In genomic region chr7:158934628-158935027, GRCh38 we compare ENCODE assay signal across 38 cellular contexts.
"Had no signal": no experiment of that assay in that cellular context is flagged by ENCODE, and none has a peak within 500 bp of the region (broad histone marks: within the 10 kb centered on the region; RNA-seq: fewer than 3 reads in every experiment).

No MANE protein-coding gene starts in this region.

- H3K27me3 ChIP-seq: ascending aorta, cardiac muscle cell had no signal

- H3K4me3 Mint-ChIP-seq: activated B cell treated with CpG ODN at 0.5 μM for 24 hours; activated CD4-positive, alpha-beta memory T cell treated with anti-CD3 and anti-CD28 coated beads for 36 hours; activated CD4-positive, alpha-beta T cell treated with anti-CD3 and anti-CD28 coated beads, Interleukin-2, amount 10 ng/mL, durations not matched to agents 24 days and 14 days; activated CD8-positive, alpha-beta T cell treated with anti-CD3 and anti-CD28 coated beads for 36 hours; activated naive CD4-positive, alpha-beta T cell treated with anti-CD3 and anti-CD28 coated beads, Interleukin-2, amount 10 ng/mL, durations not matched to agents 7 days and 5 days; activated naive CD4-positive, alpha-beta T cell treated with anti-CD3 and anti-CD28 coated beads, Interleukin-2, amount 50 U/mL, for 24 hours; activated naive CD8-positive, alpha-beta T cell; activated naive CD8-positive, alpha-beta T cell treated with anti-CD3 and anti-CD28 coated beads, Interleukin-2, amount 10 ng/mL, durations not matched to agents 7 days and 5 days; activated naive CD8-positive, alpha-beta T cell treated with anti-CD3 and anti-CD28 coated beads, Interleukin-2, amount 50 U/mL, for 24 hours; activated T-cell treated with anti-CD3 and anti-CD28 coated beads, Interleukin-2, amount 50 U/mL, for 4 hours; activated T-cell treated with anti-CD3 and anti-CD28 coated beads, Interleukin-2, amount 50 U/mL, for 72 hours; activated T-helper 1 cell treated with anti-CD3 and anti-CD28 coated beads, Interleukin-12 subunit alpha, Interleukin-12 subunit beta, Interleukin-2, Interleukin-4 antibody, amounts not matched to agents 30 ng/mL and 10 ng/mL and 1 ng/mL, durations not matched to agents 14 hours and 24 hours and 36 hours; activated T-helper 17 cell treated with anti-CD3 and anti-CD28 coated beads, Interleukin-2, amount 50 U/mL, for 72 hours; brain; central memory CD8-positive, alpha-beta T cell; T-cell; T-helper 1 cell treated with Interleukin-12 subunit alpha and Interleukin-12 subunit beta and Interleukin-4 antibody, amounts not matched to agents 30 μg/mL and 1 μg/mL, for 36 hours; T-helper 2 cell treated with Interferon-gamma antibody and Interleukin-4, amounts not matched to agents 5 μg/mL and 100 μg/mL, for 36 hours had no signal

- H3K27ac Mint-ChIP-seq: activated B cell treated with CpG ODN at 0.5 μM for 24 hours; activated CD4-positive, alpha-beta memory T cell treated with anti-CD3 and anti-CD28 coated beads for 36 hours; activated CD4-positive, alpha-beta T cell treated with anti-CD3 and anti-CD28 coated beads, Interleukin-2, amount 10 ng/mL, durations not matched to agents 24 days and 14 days; activated CD8-positive, alpha-beta T cell treated with anti-CD3 and anti-CD28 coated beads for 36 hours; activated naive CD4-positive, alpha-beta T cell treated with anti-CD3 and anti-CD28 coated beads, Interleukin-2, amount 10 ng/mL, durations not matched to agents 7 days and 5 days; activated naive CD4-positive, alpha-beta T cell treated with anti-CD3 and anti-CD28 coated beads, Interleukin-2, amount 50 U/mL, for 24 hours; activated naive CD8-positive, alpha-beta T cell; activated naive CD8-positive, alpha-beta T cell treated with anti-CD3 and anti-CD28 coated beads, Interleukin-2, amount 10 ng/mL, durations not matched to agents 7 days and 5 days; activated naive CD8-positive, alpha-beta T cell treated with anti-CD3 and anti-CD28 coated beads, Interleukin-2, amount 50 U/mL, for 24 hours; activated T-cell treated with anti-CD3 and anti-CD28 coated beads, Interleukin-2, amount 50 U/mL, for 72 hours; activated T-helper 1 cell treated with anti-CD3 and anti-CD28 coated beads, Interleukin-12 subunit alpha, Interleukin-12 subunit beta, Interleukin-2, Interleukin-4 antibody, amounts not matched to agents 30 ng/mL and 10 ng/mL and 1 ng/mL, durations not matched to agents 14 hours and 24 hours and 36 hours; activated T-helper 17 cell treated with anti-CD3 and anti-CD28 coated beads, Interleukin-2, amount 50 U/mL, for 72 hours; brain; T-cell; T-helper 1 cell treated with Interleukin-12 subunit alpha and Interleukin-12 subunit beta and Interleukin-4 antibody, amounts not matched to agents 30 μg/mL and 1 μg/mL, for 36 hours; T-helper 2 cell treated with Interferon-gamma antibody and Interleukin-4, amounts not matched to agents 5 μg/mL and 100 μg/mL, for 36 hours had no signal

- DNase-seq: activated B cell treated with CpG ODN at 0.5 μM for 24 hours; activated CD4-positive, alpha-beta memory T cell treated with anti-CD3 and anti-CD28 coated beads for 36 hours; activated CD4-positive, alpha-beta T cell treated with anti-CD3 and anti-CD28 coated beads for 4 hours; activated CD4-positive, alpha-beta T cell treated with anti-CD3 and anti-CD28 coated beads, Interleukin-2, amount 10 ng/mL, durations not matched to agents 24 days and 14 days; activated CD4-positive, alpha-beta T cell treated with anti-CD3 and anti-CD28 coated beads, Interleukin-2, amount 50 U/mL, for 1 hour; activated CD4-positive, alpha-beta T cell treated with anti-CD3 and anti-CD28 coated beads, Interleukin-2, amount 50 U/mL, for 4 hours; activated CD4-positive, CD25-positive, alpha-beta regulatory T cell treated with anti-CD3 and anti-CD28 coated beads, Interleukin-2, amount 50 U/mL, for 72 hours; activated CD8-positive, alpha-beta memory T cell treated with anti-CD3 and anti-CD28 coated beads, Interleukin-2, amount 50 U/mL, for 4 hours; activated CD8-positive, alpha-beta T cell treated with anti-CD3 and anti-CD28 coated beads for 36 hours; activated effector memory CD4-positive, alpha-beta T cell treated with Interleukin-2 at 50 U/mL for 16 hours; activated gamma-delta T cell; activated naive CD4-positive, alpha-beta T cell treated with anti-CD3 and anti-CD28 coated beads, Interleukin-2, amount 10 ng/mL, durations not matched to agents 7 days and 5 days; activated naive CD4-positive, alpha-beta T cell treated with Interleukin-2 at 50 U/mL for 16 hours; activated naive CD8-positive, alpha-beta T cell treated with anti-CD3 and anti-CD28 coated beads, Interleukin-2, amount 10 ng/mL, durations not matched to agents 7 days and 5 days; activated naive CD8-positive, alpha-beta T cell treated with anti-CD3 and anti-CD28 coated beads, Interleukin-2, amount 50 U/mL, for 24 hours; activated T-cell treated with anti-CD3 and anti-CD28 coated beads for 4 hours; activated T-cell treated with anti-CD3 and anti-CD28 coated beads, Interleukin-2, amount 50 U/mL, for 1 hour; activated T-cell treated with anti-CD3 and anti-CD28 coated beads, Interleukin-2, amount 50 U/mL, for 4 hours; activated T-cell treated with anti-CD3 and anti-CD28 coated beads, Interleukin-2, amount 50 U/mL, for 72 hours; amygdala; anterior cingulate cortex; caudate nucleus; T-cell; T-helper 2 cell; T-helper 9 cell had no signal

- FAIRE-seq: bronchial epithelial cell, TTC549 had no signal

- ATAC-seq: activated CD8-positive, alpha-beta T cell treated with anti-CD3 and anti-CD28 coated beads for 36 hours; activated naive CD8-positive, alpha-beta T cell treated with anti-CD3 and anti-CD28 coated beads, Interleukin-2, amount 50 U/mL, for 24 hours; activated T-cell treated with anti-CD3 and anti-CD28 coated beads, Interleukin-2, amount 50 U/mL, for 4 hours; activated T-cell treated with anti-CD3 and anti-CD28 coated beads, Interleukin-2, amount 50 U/mL, for 72 hours; activated T-helper 17 cell treated with anti-CD3 and anti-CD28 coated beads, Interleukin-2, amount 50 U/mL, for 72 hours; T-cell had no signal

- H3K4me3 ChIP-seq: ascending aorta, cardiac muscle cell had no signal

- H3K4me1 Mint-ChIP-seq: activated B cell treated with CpG ODN at 0.5 μM for 24 hours; activated CD4-positive, alpha-beta T cell treated with anti-CD3 and anti-CD28 coated beads, Interleukin-2, amount 10 ng/mL, durations not matched to agents 24 days and 14 days; activated naive CD4-positive, alpha-beta T cell treated with anti-CD3 and anti-CD28 coated beads, Interleukin-2, amount 10 ng/mL, durations not matched to agents 7 days and 5 days; activated naive CD4-positive, alpha-beta T cell treated with anti-CD3 and anti-CD28 coated beads, Interleukin-2, amount 50 U/mL, for 24 hours; activated naive CD8-positive, alpha-beta T cell treated with anti-CD3 and anti-CD28 coated beads, Interleukin-2, amount 10 ng/mL, durations not matched to agents 7 days and 5 days; activated naive CD8-positive, alpha-beta T cell treated with anti-CD3 and anti-CD28 coated beads, Interleukin-2, amount 50 U/mL, for 24 hours; activated T-helper 17 cell treated with anti-CD3 and anti-CD28 coated beads, Interleukin-2, amount 50 U/mL, for 72 hours; brain; central memory CD8-positive, alpha-beta T cell; T-cell had no signal

- H3K27me3 Mint-ChIP-seq: activated B cell treated with CpG ODN at 0.5 μM for 24 hours; activated CD4-positive, alpha-beta memory T cell treated with anti-CD3 and anti-CD28 coated beads for 36 hours; activated CD4-positive, alpha-beta T cell treated with anti-CD3 and anti-CD28 coated beads, Interleukin-2, amount 10 ng/mL, durations not matched to agents 24 days and 14 days; activated CD8-positive, alpha-beta T cell treated with anti-CD3 and anti-CD28 coated beads for 36 hours; activated naive CD4-positive, alpha-beta T cell treated with anti-CD3 and anti-CD28 coated beads, Interleukin-2, amount 10 ng/mL, durations not matched to agents 7 days and 5 days; activated naive CD4-positive, alpha-beta T cell treated with anti-CD3 and anti-CD28 coated beads, Interleukin-2, amount 50 U/mL, for 24 hours; activated naive CD8-positive, alpha-beta T cell; activated naive CD8-positive, alpha-beta T cell treated with anti-CD3 and anti-CD28 coated beads, Interleukin-2, amount 10 ng/mL, durations not matched to agents 7 days and 5 days; activated naive CD8-positive, alpha-beta T cell treated with anti-CD3 and anti-CD28 coated beads, Interleukin-2, amount 50 U/mL, for 24 hours; activated T-helper 17 cell treated with anti-CD3 and anti-CD28 coated beads, Interleukin-2, amount 50 U/mL, for 72 hours; brain; central memory CD8-positive, alpha-beta T cell; T-cell had no signal

- H3K4me1 ChIP-seq: ascending aorta had no signal

- H3K27ac ChIP-seq: ascending aorta, cardiac muscle cell, VCaP had no signal
